ENCODE assay signal across 8 cellular contexts in the genomic region with DNA sequence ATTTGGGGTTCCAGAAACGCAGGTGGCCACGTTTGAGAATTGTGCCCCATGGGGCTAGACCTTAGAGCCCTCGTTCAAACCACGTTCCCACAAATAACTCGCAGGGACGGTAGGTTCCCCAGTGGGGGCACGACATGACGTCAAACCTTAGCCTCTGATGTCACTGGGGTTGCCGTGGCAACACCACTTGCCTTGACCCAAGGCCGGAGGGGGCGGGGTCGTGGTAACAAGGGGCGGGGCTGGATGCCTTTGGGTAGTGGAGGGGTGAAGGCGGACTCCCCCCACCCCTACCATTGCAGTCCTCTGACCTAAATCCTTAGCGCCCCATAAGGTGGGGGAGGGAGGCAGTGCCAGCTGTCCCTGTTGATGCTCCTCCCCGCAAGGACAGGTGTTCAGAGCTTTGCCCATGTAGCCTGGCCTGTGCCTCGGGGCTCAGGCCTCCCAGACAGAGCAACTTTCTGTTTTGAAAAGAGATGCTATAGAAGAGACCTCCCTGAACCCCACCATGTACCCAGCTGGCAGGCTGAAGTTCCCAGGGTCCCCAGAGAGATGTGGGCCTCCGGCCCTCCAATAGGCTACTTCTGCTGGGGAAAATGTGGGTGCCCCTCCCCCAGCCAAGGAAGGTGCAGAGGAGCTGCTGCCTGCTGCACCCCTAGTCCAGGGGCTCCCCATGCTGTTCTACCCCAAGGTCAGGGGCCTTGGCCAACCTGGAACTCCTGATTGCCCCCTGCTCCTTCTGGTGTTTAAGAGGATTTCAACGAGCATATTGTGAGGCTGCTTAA. TPM values are rescaled to one million over a fixed set of nuclear protein-coding genes. Genes with fewer than 3 reads are reported as not detected.
DNase-seq lines count a peak whose midpoint lies in the region; ATAC-seq, FAIRE-seq and TF ChIP-seq lines count a peak whose summit lies in the region.
"Had no signal": no experiment of that assay in that cellular context is flagged by ENCODE, and none has a peak within 500 bp of the region (broad histone marks: within the 10 kb centered on the region; RNA-seq: fewer than 3 reads in every experiment).

No MANE protein-coding gene starts in this region.

- peaks cover 10% of the 10 kb centered on the region for H3K4me1 ChIP-seq in effector memory CD4-positive, alpha-beta T cell (ENCODE audit: control insufficient read depth, insufficient read depth, low read length, poor library complexity, severe bottlenecking)
- H3K4me1 ChIP-seq in pancreas, result peaks cover 0 to 16% (median 15%) of the 10 kb centered on the region in 3 donors
- H3K4me1 ChIP-seq: HAP-1 had no signal

- FAIRE-seq in pancreas (lab: Jason Lieb, UNC) (no peak), GM12891 (lab: Jason Lieb, UNC) (no peak)

- intact Hi-C loops in pancreas (cut with DNase I), result loop anchor here in 1 of 3 donors (10.0 kb wide), 1 partner anchor 111 kb away; no protein-coding TSS in a partner anchor

- peak in 1 of 4 donors; percentile 1 for ATAC-seq in pancreas
- no peak for ATAC-seq in HG03354 (IDR thresholded peaks at IDR 0.05; ENCODE audit: poor library complexity, severe bottlenecking, unreplicated experiment)
- ATAC-seq in GM21786 (IDR thresholded peaks at IDR 0.05; ENCODE audit: unreplicated experiment), result no peak

- H3K4me3 ChIP-seq in effector memory CD4-positive, alpha-beta T cell (ENCODE audit: insufficient read depth, low read depth, low read length, poor library complexity, severe bottlenecking), result no peak overlapping the region
- peak overlapping the region in 3 of 4 donors; percentile 57 to 69 (median 65) for H3K4me3 ChIP-seq in pancreas

- H3K9me3 ChIP-seq in effector memory CD4-positive, alpha-beta T cell (ENCODE audit: control insufficient read depth, low read length), result no peaks in the 10 kb centered on the region
- H3K9me3 ChIP-seq in pancreas, result no peaks in the 10 kb centered on the region
- H3K9me3 ChIP-seq: HAP-1 had no signal

- peaks cover 6% of the 10 kb centered on the region for H3K27me3 ChIP-seq in effector memory CD4-positive, alpha-beta T cell (replicated peaks; ENCODE audit: control insufficient read depth, insufficient read depth, low read length, poor library complexity, severe bottlenecking)
- H3K27me3 ChIP-seq in pancreas, result no peaks in the 10 kb centered on the region

- in situ Hi-C loops in G401 (cut with HindIII; ENCODE audit: low sequenced_read_pairs), result no loop called here

- DNase-seq in G401 (ENCODE audit: low spot score) (peak; percentile 45), NCI-H510A (lab: John Stamatoyannopoulos, UW) (peak; percentile 31), pancreas (peak in 3 of 6 donors; percentile 50 to 80 (median 67)), GM12891 (ENCODE audit: insufficient read length, low spot score) (no peak)
- DNase-seq in effector memory CD4-positive, alpha-beta T cell, result peak in 2 of 3 donors; percentile 6 to 9

- no peaks in the 10 kb centered on the region for H3K36me3 ChIP-seq in effector memory CD4-positive, alpha-beta T cell (ENCODE audit: control insufficient read depth, insufficient read depth, low read length)
- H3K36me3 ChIP-seq in pancreas, result no peaks in the 10 kb centered on the region
- H3K36me3 ChIP-seq: HAP-1 had no signal

- no peak for TF ChIP-seq CTCF in pancreas (IDR thresholded peaks at IDR 0.05)

- WGBS in pancreas, 2 donors, result 44 to 57% methylated on average over 18 to 19 of the region's 19 CpGs

- no peak for TF ChIP-seq POLR2A in GM12891 (IDR thresholded peaks at IDR 0.05; ENCODE audit: low read depth, low read length)

- H3K27ac ChIP-seq in effector memory CD4-positive, alpha-beta T cell (ENCODE audit: insufficient read depth, low read length, poor library complexity, severe bottlenecking), result no peak overlapping the region
- peak overlapping the region in 2 of 4 donors; percentile 28 to 48 for H3K27ac ChIP-seq in pancreas

TF ChIP-seq in GM12891, 5 proteins besides CTCF, POLR2A, EP300 and RAD21:
- no peak for TF ChIP-seq POU2F2 (IDR thresholded peaks at IDR 0.05; ENCODE audit: low read depth, low read length)
- TF ChIP-seq SPI1 (IDR thresholded peaks at IDR 0.05; ENCODE audit: low read depth, low read length), result no peak
- TF ChIP-seq POLR2AphosphoS5 (IDR thresholded peaks at IDR 0.05; ENCODE audit: low read depth, low read length), result no peak
- TF ChIP-seq TAF1 (IDR thresholded peaks at IDR 0.05; ENCODE audit: low read depth, low read length), result no peak
- TF ChIP-seq PAX5 (IDR thresholded peaks at IDR 0.05; ENCODE audit: insufficient read depth, low read length, severe bottlenecking), result no peak

RNA-seq across cellular contexts. Expression of a gene that starts 1.9 kb away (rescaled TPM):
- 4.0 and 9.0 TPM in 2 replicates for total RNA-seq in G401 (2014; rRNA removed; shearing (Covaris generic))
- total RNA-seq in pancreas, result 1 to 10 TPM; 2.1 to 4.3 (median 3.3) TPM
- 10 to 100 TPM in 1 of 2 donors, 1 to 10 TPM in 1; 5.6 to 14.6 TPM for polyA plus RNA-seq in pancreas
- polyA plus RNA-seq in GM12891 (2012; ENCODE audit: low read depth, missing spikeins), result 0.08 TPM
